20 cellular contexts compared by ENCODE assay signal in the genomic region with DNA sequence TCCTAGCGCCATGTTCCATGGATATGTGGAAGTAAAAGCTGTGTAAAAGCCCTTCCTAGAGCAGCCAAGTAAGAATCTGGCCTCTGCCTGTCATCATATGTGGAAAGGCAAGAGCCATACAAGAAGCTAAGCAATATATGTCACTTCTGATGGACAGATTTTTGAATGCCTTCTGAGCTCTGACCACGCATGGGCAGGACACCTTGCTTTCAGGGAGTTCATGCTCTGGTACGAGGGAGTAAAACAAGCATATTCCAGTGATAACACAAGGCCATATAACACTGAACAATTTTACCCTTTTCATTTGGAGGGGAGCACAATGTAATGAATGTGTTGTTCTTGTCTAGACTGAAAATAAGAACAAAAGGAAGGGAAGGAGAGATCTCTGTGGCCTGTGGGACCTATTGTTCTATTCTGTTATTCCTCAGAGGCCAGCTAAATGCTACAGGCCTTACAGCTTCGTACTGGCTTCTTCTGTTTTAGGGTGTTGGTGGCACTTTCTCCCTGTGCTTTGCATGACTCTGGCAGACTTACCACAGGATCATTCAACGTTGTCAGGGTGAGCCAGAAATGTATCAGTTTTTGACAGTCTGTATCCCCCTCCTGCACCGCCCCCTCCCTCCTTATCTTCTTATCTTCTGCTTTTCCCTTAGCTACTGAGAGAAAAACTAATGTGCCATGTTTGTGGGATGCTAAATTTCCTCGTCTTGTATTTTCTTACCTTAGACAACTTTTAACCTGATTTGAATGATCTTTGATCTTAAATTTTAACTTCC.
DNase-seq lines count a peak whose midpoint lies in the region; ATAC-seq and TF ChIP-seq lines count a peak whose summit lies in the region.
"Had no signal": no experiment of that assay in that cellular context is flagged by ENCODE, and none has a peak within 500 bp of the region (broad histone marks: within the 10 kb centered on the region; RNA-seq: fewer than 3 reads in every experiment).

No MANE protein-coding gene starts in this region.

- POLR2A ChIA-PET in naive thymus-derived CD4-positive, alpha-beta T cell (lab: Charles Lee) = interaction anchor here (0.6 to 1.1 kb wide), 4 partner anchors 12 to 100 kb away, joined by 3 to 4 read pairs (median 3); no protein-coding TSS in a partner anchor

- H3K27ac Mint-ChIP-seq in brain = peak overlapping the region in 4 of 5 experiments; percentile 6 to 37 (median 20)
- peak overlapping the region in 7 of 9 donors; percentile 5 to 91 (median 65) for H3K27ac Mint-ChIP-seq in naive thymus-derived CD4-positive, alpha-beta T cell

- H3K36me3 ChIP-seq in left ventricle myocardium inferior (no peaks in the 10 kb centered on the region), heart right ventricle (peaks cover 0 to 13% (median 0%) of the 10 kb centered on the region in 9 donors)
- H3K36me3 ChIP-seq in naive thymus-derived CD4-positive, alpha-beta T cell (ENCODE audit: control insufficient read depth in 2 of 3, insufficient read depth in 3 of 3, low read length in 3 of 3) = no peaks in the 10 kb centered on the region
- H3K36me3 ChIP-seq: upper lobe of right lung had no signal

- peaks cover 80% of the 10 kb centered on the region for H3K4me1 Mint-ChIP-seq in brain
- H3K4me1 Mint-ChIP-seq in naive thymus-derived CD4-positive, alpha-beta T cell = peaks cover 36 to 90% (median 85%) of the 10 kb centered on the region in 7 donors

- no peaks in the 10 kb centered on the region for H3K9me3 Mint-ChIP-seq in brain
- H3K9me3 Mint-ChIP-seq in naive thymus-derived CD4-positive, alpha-beta T cell = no peaks in the 10 kb centered on the region

- H3K4me1 ChIP-seq in left ventricle myocardium inferior = peaks cover 79% of the 10 kb centered on the region
- H3K4me1 ChIP-seq in heart right ventricle = peaks cover 5 to 85% (median 61%) of the 10 kb centered on the region in 9 donors
- peaks cover 0 to 37% of the 10 kb centered on the region in 2 donors for H3K4me1 ChIP-seq in naive thymus-derived CD4-positive, alpha-beta T cell (ENCODE audit: control insufficient read depth in 2 of 2, insufficient read depth in 2 of 2, low read length in 2 of 2)

- 75% methylated on average over 7 of the region's 7 CpGs for WGBS in heart right ventricle, 2 donors

- ATAC-seq in heart right ventricle = no peak
- no peak for ATAC-seq in naive thymus-derived CD4-positive, alpha-beta T cell
- no peak for ATAC-seq in GM21515 (IDR thresholded peaks at IDR 0.05; ENCODE audit: unreplicated experiment)
- ATAC-seq: body of pancreas, psoas muscle, upper lobe of right lung had no signal

- no peaks in the 10 kb centered on the region for H3K27me3 Mint-ChIP-seq in brain
- no peaks in the 10 kb centered on the region for H3K27me3 Mint-ChIP-seq in naive thymus-derived CD4-positive, alpha-beta T cell

- DNase-seq in left ventricle myocardium inferior (no peak), heart right ventricle (no peak), NCI-H2107 (lab: John Stamatoyannopoulos, UW) (no peak), AML-193 (lab: John Stamatoyannopoulos, UW) (no peak)
- no peak for DNase-seq in naive thymus-derived CD4-positive, alpha-beta T cell
- DNase-seq in stimulated activated naive CD4-positive, alpha-beta T cell treated with Interleukin-2 at 50 U/mL for 16 hours (lab: John Stamatoyannopoulos, UW) = no peak
- DNase-seq: ACHN; activated CD8-positive, alpha-beta memory T cell treated with anti-CD3 and anti-CD28 coated beads, Interleukin-2, amount 50 U/mL, for 48 hours; activated naive CD4-positive, alpha-beta T cell treated with Interleukin-2 at 50 U/mL for 16 hours; body of pancreas; dermis blood vessel endothelial cell; esophagus squamous epithelium; NCI-H2029; NCI-H524; psoas muscle; SHP77; upper lobe of right lung had no signal

- intact Hi-C loops in left ventricle myocardium inferior (cut with micrococcal nuclease) = no loop called here
- intact Hi-C loops in heart right ventricle (cut with DNase I) = no loop called here
- intact Hi-C loops in naive thymus-derived CD4-positive, alpha-beta T cell (cut with micrococcal nuclease) = loop anchor here in 1 of 2 donors (2.0 kb wide), 1 partner anchor 18 kb away; no protein-coding TSS in a partner anchor

- H3K4me3 ChIP-seq in left ventricle myocardium inferior = no peak overlapping the region
- no peak overlapping the region for H3K4me3 ChIP-seq in heart right ventricle
- H3K4me3 ChIP-seq in naive thymus-derived CD4-positive, alpha-beta T cell (ENCODE audit: low read length) = no peak overlapping the region
- H3K4me3 ChIP-seq: body of pancreas, esophagus squamous epithelium, psoas muscle, smooth muscle cell, upper lobe of right lung had no signal

- H3K27me3 ChIP-seq in left ventricle myocardium inferior (ENCODE audit: low read depth) (no peaks in the 10 kb centered on the region), heart right ventricle (no peaks in the 10 kb centered on the region)
- no peaks in the 10 kb centered on the region for H3K27me3 ChIP-seq in naive thymus-derived CD4-positive, alpha-beta T cell (ENCODE audit: control insufficient read depth in 2 of 2, insufficient read depth in 2 of 2, low read length in 2 of 2)
- H3K27me3 ChIP-seq: body of pancreas, esophagus squamous epithelium, upper lobe of right lung had no signal

- CTCF ChIA-PET in naive thymus-derived CD4-positive, alpha-beta T cell (lab: Charles Lee) = interaction anchor here (0.6 to 1.2 kb wide), 3 partner anchors 10 to 378 kb away, joined by 3 to 4 read pairs (median 3); no protein-coding TSS in a partner anchor

- TF ChIP-seq CTCF in left ventricle myocardium inferior (IDR thresholded peaks at IDR 0.05; ENCODE audit: borderline replicate concordance) (no peak), heart right ventricle (IDR thresholded peaks at IDR 0.05) (no peak), brain (conservative IDR thresholded peaks at IDR 0.05) (no peak)

- peaks cover 16% of the 10 kb centered on the region for H3K36me3 Mint-ChIP-seq in brain
- H3K36me3 Mint-ChIP-seq in naive thymus-derived CD4-positive, alpha-beta T cell = peaks cover 4 to 17% (median 7%) of the 10 kb centered on the region in 5 donors

- H3K27ac ChIP-seq in left ventricle myocardium inferior (replicated peaks) (peak overlapping the region; percentile 36), heart right ventricle (peak overlapping the region in 2 of 10 donors; percentile 6 to 10)
- H3K27ac ChIP-seq in naive thymus-derived CD4-positive, alpha-beta T cell (ENCODE audit: low read depth, low read length) = no peak overlapping the region
- H3K27ac ChIP-seq: body of pancreas, esophagus squamous epithelium, psoas muscle, upper lobe of right lung had no signal

- H3K9me3 ChIP-seq in left ventricle myocardium inferior (replicated peaks) (no peaks in the 10 kb centered on the region), heart right ventricle (no peaks in the 10 kb centered on the region)
- no peaks in the 10 kb centered on the region for H3K9me3 ChIP-seq in naive thymus-derived CD4-positive, alpha-beta T cell (ENCODE audit: control insufficient read depth in 2 of 3, low read length in 3 of 3)
- H3K9me3 ChIP-seq: body of pancreas, esophagus squamous epithelium, psoas muscle, upper lobe of right lung had no signal

- no peak overlapping the region for H3K4me3 Mint-ChIP-seq in brain
- H3K4me3 Mint-ChIP-seq in naive thymus-derived CD4-positive, alpha-beta T cell = peak overlapping the region in 4 of 10 donors; percentile 10 to 35 (median 18)
